ENCODE assay signal across 8 cellular contexts in the genomic region with DNA sequence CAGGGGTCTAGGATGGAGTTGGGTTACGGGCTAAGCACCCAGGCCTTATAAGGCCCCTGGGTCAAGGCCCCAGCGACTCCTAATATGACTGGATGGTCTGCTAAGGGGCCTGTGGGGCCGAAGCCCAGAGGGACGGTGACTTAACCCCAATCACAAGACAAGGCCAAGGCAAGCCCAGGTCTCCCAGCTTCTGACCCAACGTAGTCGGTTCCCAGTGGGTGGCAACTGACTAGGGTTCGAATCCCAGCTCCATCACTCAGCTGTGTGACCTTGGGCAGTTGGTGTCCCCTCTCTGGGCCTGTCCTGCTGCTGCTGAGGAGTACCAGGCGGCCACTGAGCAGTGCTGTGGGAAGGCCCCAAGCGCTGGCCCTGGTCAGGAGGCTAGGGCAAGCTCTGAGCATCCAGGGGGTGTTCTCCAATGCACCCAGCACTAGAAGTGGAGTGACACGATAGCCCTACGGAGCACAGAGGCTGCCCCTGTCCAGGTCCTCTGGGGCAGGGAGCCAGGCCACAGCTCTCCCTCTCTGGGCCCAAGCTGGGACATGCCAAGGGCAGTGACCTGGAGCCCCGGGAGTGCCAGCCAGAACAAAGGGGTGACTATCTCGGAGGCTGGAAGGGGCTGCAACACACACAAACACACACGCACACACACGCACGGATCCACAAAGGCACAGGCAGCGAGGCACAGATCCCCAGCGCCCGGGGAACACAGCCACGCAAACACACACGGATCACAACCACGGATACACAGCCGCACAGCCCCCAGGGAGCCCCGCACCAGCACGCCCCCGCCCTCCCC. TPM values are rescaled to one million over a fixed set of nuclear protein-coding genes. Genes with fewer than 3 reads are reported as not detected.
DNase-seq lines count a peak whose midpoint lies in the region; ATAC-seq and TF ChIP-seq lines count a peak whose summit lies in the region.

No MANE protein-coding gene starts in this region.

- peak; percentile 52 for DNase-seq in NCI-H1092 treated with DMSO at 0.1 percent for 48 hours (lab: John Stamatoyannopoulos, UW)
- no peak for DNase-seq in NCI-H1092 (lab: John Stamatoyannopoulos, UW)
- DNase-seq in caudate nucleus (lab: John Stamatoyannopoulos, UW): peak in 15 of 61 donors; percentile 38 to 88 (median 62)
- peak; percentile 65 to 79 (median 76) for DNase-seq in right lobe of liver
- DNase-seq in testis: peak; percentile 41
- no peak for DNase-seq in NCI-H1105 (lab: John Stamatoyannopoulos, UW)
- DNase-seq in NCI-H345 (lab: John Stamatoyannopoulos, UW): no peak

- no peak for TF ChIP-seq POLR2A in right lobe of liver (IDR thresholded peaks at IDR 0.05)
- TF ChIP-seq POLR2A in testis (IDR thresholded peaks at IDR 0.05): no peak

- no peak for TF ChIP-seq CTCF in right lobe of liver (IDR thresholded peaks at IDR 0.05)
- TF ChIP-seq CTCF in testis (IDR thresholded peaks at IDR 0.05): no peak

- H3K9me3 ChIP-seq in right lobe of liver (no peaks in the 10 kb centered on the region), testis (no peaks in the 10 kb centered on the region)

- H3K36me3 ChIP-seq in right lobe of liver: peaks cover 0 to 5% (median 0%) of the 10 kb centered on the region in 4 donors
- no peaks in the 10 kb centered on the region for H3K36me3 ChIP-seq in testis (ENCODE audit: low read depth, missing control alignments)

- intact Hi-C loops in right lobe of liver (cut with DNase I): loop anchor here (10.0 kb wide), 2 partner anchors 62 to 142 kb away; a partner anchor contains a TSS
- intact Hi-C loops in testis (cut with DNase I; ENCODE audit: low total_unique reads): loop anchor here (10.0 kb wide), 1 partner anchor 142 kb away; a partner anchor contains a TSS

- H3K4me3 ChIP-seq in right lobe of liver (peak overlapping the region; percentile 63 to 73 (median 70)), testis (peak overlapping the region; percentile 62 to 74)

- peak; percentile 49 to 74 (median 68) for ATAC-seq in right lobe of liver
- no peak for ATAC-seq in GM18511 (IDR thresholded peaks at IDR 0.05; ENCODE audit: unreplicated experiment)

- H3K27me3 ChIP-seq in right lobe of liver (no peaks in the 10 kb centered on the region), testis (no peaks in the 10 kb centered on the region)

- peaks cover 0 to 29% (median 14%) of the 10 kb centered on the region in 4 donors for H3K4me1 ChIP-seq in right lobe of liver
- H3K4me1 ChIP-seq in testis: peaks cover 46% of the 10 kb centered on the region

- WGBS in right lobe of liver (ENCODE audit: insufficient coverage, low coverage, low lambda C conversion rate, missing lambda C conversion rate): no CpG with 5 or more reads among the region's 26 CpGs
- 21% methylated on average over 22 of the region's 26 CpGs; no CpG with 5 or more reads in 1 of the 2 donors for WGBS in testis, 2 donors

- H3K27ac ChIP-seq in caudate nucleus (ENCODE audit: low read depth, low read length): peak overlapping the region; percentile 62
- peak overlapping the region in 1 of 3 donors; percentile 53 for H3K27ac ChIP-seq in right lobe of liver
- peak overlapping the region; percentile 24 to 35 for H3K27ac ChIP-seq in testis

RNA-seq across cellular contexts. Expression of a gene that starts 0.5 kb away (rescaled TPM):
- total RNA-seq in right lobe of liver (10 to 100 TPM; 31.4 to 78.6 (median 51.7) TPM), testis (100 to 1,000 TPM in 1 of 2 donors, 10 to 100 TPM in 1; 86.7 to 103 TPM)
- polyA plus RNA-seq in testis (ENCODE audit: insufficient read depth, low read depth, low replicate concordance): 154 TPM

RNA-seq across cellular contexts. Expression of a gene that starts 22.4 kb away (rescaled TPM):
- total RNA-seq in right lobe of liver (10 to 100 TPM; 22.5 to 40.3 (median 29.8) TPM), testis (10 to 100 TPM; 46.3 to 70.3 TPM)
- polyA plus RNA-seq in testis (ENCODE audit: insufficient read depth, low read depth, low replicate concordance): 43.0 TPM

RNA-seq across cellular contexts. Expression of a gene that starts 22.5 kb away (rescaled TPM):
- total RNA-seq in right lobe of liver (10 to 100 TPM; 27.4 to 90.1 (median 54.1) TPM), testis (100 to 1,000 TPM; 132 to 214 TPM)
- 144 TPM for polyA plus RNA-seq in testis (ENCODE audit: insufficient read depth, low read depth, low replicate concordance)

RNA-seq across cellular contexts. Expression of a gene that starts 39.9 kb away (rescaled TPM):
- total RNA-seq in right lobe of liver (10 to 100 TPM in 3 of 6 experiments, 1 to 10 TPM in 3; 3.2 to 23.8 (median 11.2) TPM), testis (10 to 100 TPM; 18.8 to 24.7 TPM)
- polyA plus RNA-seq in testis (ENCODE audit: insufficient read depth, low read depth, low replicate concordance): 10.3 TPM

RNA-seq across cellular contexts. Expression of a gene that starts 53.6 kb away (rescaled TPM):
- total RNA-seq in right lobe of liver (under 1 TPM in 3 of 6 experiments, not detected in 3; 0.58 to 0.81 (median 0.70) TPM), testis (10 to 100 TPM in 1 of 2 donors, 1 to 10 TPM in 1; 8.4 to 10.2 TPM)
- polyA plus RNA-seq in testis (ENCODE audit: insufficient read depth, low read depth, low replicate concordance): 3.9 TPM

Comparison
In these comparisons a context has a peak if more than half of its experiments do, and no peak if none do; other contexts are left out.
1. DNase-seq: peak in NCI-H1092 treated with DMSO at 0.1 percent for 48 hours (single experiment), right lobe of liver (3 of 3) and testis (single experiment); none in NCI-H1092 (single experiment), NCI-H1105 (single experiment) and NCI-H345 (single experiment).